In the genomic region with DNA sequence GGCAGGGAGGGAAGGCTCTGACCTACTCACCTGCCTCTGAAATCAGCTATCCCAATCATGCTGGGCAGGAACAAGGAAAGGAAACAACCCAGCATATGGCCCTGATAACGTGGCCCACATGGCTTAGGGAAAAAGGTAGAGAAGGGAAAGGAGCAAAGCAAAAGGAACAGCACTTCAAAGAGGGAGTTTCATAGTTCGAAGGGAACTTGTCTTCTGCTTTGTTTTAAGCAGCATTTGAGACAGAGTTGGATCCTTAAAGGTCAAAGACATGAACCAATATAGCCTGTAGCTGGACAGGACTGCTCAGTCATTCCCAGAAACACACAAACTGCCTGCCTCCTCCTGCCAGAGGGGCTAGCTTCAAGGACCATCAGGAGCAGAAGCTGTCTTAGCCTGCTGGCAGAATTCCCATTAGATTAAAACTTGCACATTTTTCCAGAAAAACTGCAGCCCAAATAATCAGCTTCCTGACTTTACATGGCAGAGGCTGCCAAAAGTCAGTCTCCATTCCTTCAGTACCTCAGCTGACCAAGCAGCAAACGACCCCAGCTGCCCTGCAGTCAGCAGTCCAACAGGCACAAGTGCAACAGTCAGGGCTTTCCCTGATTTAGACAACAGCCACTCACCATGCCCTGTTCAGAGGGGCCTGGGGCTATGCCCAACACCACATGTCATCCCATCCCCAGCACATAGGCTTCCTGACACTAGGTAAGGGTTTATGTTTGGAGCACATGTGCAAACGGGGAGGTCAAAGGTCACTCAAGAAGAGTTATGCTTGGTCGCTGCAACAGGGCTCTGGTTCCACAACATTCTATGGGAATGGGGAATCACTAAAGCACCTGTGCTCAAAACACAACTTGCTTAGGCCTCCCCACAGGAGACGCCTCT, we compare ENCODE assay signal across 1 cellular context.
A peak's percentile ranks its signal among the peaks of the same experiment; 100 is the strongest.
TF ChIP-seq lines count a peak whose summit lies in the region.

No MANE protein-coding gene starts in this region.

TF ChIP-seq in K562, 482 proteins besides CTCF, POLR2A, EP300 and RAD21 (continues in another document):
- TF ChIP-seq RBM22 (IDR thresholded peaks at IDR 0.05; ENCODE audit: low read depth, low read length, poor library complexity, severe bottlenecking) = no peak
- no peak for TF ChIP-seq ZNF354B (CRISPR knock-in tag; IDR thresholded peaks at IDR 0.05)
- no peak for TF ChIP-seq SRSF3 (IDR thresholded peaks at IDR 0.05; ENCODE audit: insufficient read depth, low read length)
- no peak for TF ChIP-seq ZNF253 (CRISPR knock-in tag; conservative IDR thresholded peaks at IDR 0.05)
- TF ChIP-seq POLR2AphosphoS2 (IDR thresholded peaks at IDR 0.05; ENCODE audit: low read length) = no peak
- no peak for TF ChIP-seq RFX7 (CRISPR knock-in tag; IDR thresholded peaks at IDR 0.05)
- TF ChIP-seq STAG1 (CRISPR knock-in tag; IDR thresholded peaks at IDR 0.05; ENCODE audit: borderline replicate concordance) = no peak
- TF ChIP-seq ZNF431 (CRISPR knock-in tag; IDR thresholded peaks at IDR 0.05) = no peak
- no peak for TF ChIP-seq BRD4 (IDR thresholded peaks at IDR 0.05)
- TF ChIP-seq GABPB2 (CRISPR knock-in tag; conservative IDR thresholded peaks at IDR 0.05) = no peak
- no peak for TF ChIP-seq ZBTB7A (IDR thresholded peaks at IDR 0.05; ENCODE audit: borderline replicate concordance, control insufficient read depth, low read depth, low read length)
- no peak for TF ChIP-seq LARP7 (IDR thresholded peaks at IDR 0.05)
- TF ChIP-seq ZNF551 (CRISPR knock-in tag; IDR thresholded peaks at IDR 0.05) = no peak
- TF ChIP-seq ZBTB1 (CRISPR knock-in tag; IDR thresholded peaks at IDR 0.05; ENCODE audit: borderline replicate concordance, low read depth) = no peak
- no peak for TF ChIP-seq HIVEP1 (CRISPR knock-in tag; IDR thresholded peaks at IDR 0.05)
- TF ChIP-seq YBX1 (IDR thresholded peaks at IDR 0.05) = no peak
- TF ChIP-seq TFAM (CRISPR knock-in tag; conservative IDR thresholded peaks at IDR 0.05) = no peak
- TF ChIP-seq POLR3A (IDR thresholded peaks at IDR 0.05; ENCODE audit: borderline replicate concordance, extremely low read depth, insufficient read depth, insufficient read length) = no peak
- TF ChIP-seq CBX2 (IDR thresholded peaks at IDR 0.05; ENCODE audit: insufficient read depth, low read length, poor library complexity, severe bottlenecking) = no peak
- TF ChIP-seq KLF13 (tag; IDR thresholded peaks at IDR 0.05; ENCODE audit: borderline replicate concordance, low read depth) = no peak
- no peak for TF ChIP-seq BDP1 (IDR thresholded peaks at IDR 0.05; ENCODE audit: insufficient read depth, insufficient read length)
- TF ChIP-seq EP400 (IDR thresholded peaks at IDR 0.05) = peak; percentile 34; the same call in 1 of the 2 replicates
- TF ChIP-seq, protein P1, sequence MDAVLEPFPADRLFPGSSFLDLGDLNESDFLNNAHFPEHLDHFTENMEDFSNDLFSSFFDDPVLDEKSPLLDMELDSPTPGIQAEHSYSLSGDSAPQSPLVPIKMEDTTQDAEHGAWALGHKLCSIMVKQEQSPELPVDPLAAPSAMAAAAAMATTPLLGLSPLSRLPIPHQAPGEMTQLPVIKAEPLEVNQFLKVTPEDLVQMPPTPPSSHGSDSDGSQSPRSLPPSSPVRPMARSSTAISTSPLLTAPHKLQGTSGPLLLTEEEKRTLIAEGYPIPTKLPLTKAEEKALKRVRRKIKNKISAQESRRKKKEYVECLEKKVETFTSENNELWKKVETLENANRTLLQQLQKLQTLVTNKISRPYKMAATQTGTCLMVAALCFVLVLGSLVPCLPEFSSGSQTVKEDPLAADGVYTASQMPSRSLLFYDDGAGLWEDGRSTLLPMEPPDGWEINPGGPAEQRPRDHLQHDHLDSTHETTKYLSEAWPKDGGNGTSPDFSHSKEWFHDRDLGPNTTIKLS (IDR thresholded peaks at IDR 0.05; ENCODE audit: borderline replicate concordance, low read depth) = no peak
- no peak for TF ChIP-seq PHF20 (IDR thresholded peaks at IDR 0.05; ENCODE audit: partially characterized antibody)
- no peak for TF ChIP-seq NCOA4 (IDR thresholded peaks at IDR 0.05; ENCODE audit: partially characterized antibody)
- no peak for TF ChIP-seq PHTF2 (CRISPR knock-in tag; IDR thresholded peaks at IDR 0.05)
- no peak for TF ChIP-seq PML (IDR thresholded peaks at IDR 0.05; ENCODE audit: low read length)
- no peak for TF ChIP-seq TARDBP (IDR thresholded peaks at IDR 0.05)
- TF ChIP-seq CSDE1 (IDR thresholded peaks at IDR 0.05) = no peak
- 0 out of 2 replicates have a peak, but pooled peaks have one; percentile 22 for TF ChIP-seq SMAD4 (CRISPR knock-in tag; conservative IDR thresholded peaks at IDR 0.05)
- no peak for TF ChIP-seq PCBP1 (IDR thresholded peaks at IDR 0.05; ENCODE audit: low read depth, low read length, poor library complexity, severe bottlenecking)
- TF ChIP-seq, protein P2, sequence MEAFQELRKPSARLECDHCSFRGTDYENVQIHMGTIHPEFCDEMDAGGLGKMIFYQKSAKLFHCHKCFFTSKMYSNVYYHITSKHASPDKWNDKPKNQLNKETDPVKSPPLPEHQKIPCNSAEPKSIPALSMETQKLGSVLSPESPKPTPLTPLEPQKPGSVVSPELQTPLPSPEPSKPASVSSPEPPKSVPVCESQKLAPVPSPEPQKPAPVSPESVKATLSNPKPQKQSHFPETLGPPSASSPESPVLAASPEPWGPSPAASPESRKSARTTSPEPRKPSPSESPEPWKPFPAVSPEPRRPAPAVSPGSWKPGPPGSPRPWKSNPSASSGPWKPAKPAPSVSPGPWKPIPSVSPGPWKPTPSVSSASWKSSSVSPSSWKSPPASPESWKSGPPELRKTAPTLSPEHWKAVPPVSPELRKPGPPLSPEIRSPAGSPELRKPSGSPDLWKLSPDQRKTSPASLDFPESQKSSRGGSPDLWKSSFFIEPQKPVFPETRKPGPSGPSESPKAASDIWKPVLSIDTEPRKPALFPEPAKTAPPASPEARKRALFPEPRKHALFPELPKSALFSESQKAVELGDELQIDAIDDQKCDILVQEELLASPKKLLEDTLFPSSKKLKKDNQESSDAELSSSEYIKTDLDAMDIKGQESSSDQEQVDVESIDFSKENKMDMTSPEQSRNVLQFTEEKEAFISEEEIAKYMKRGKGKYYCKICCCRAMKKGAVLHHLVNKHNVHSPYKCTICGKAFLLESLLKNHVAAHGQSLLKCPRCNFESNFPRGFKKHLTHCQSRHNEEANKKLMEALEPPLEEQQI (IDR thresholded peaks at IDR 0.05) = no peak
- TF ChIP-seq XRCC3 (IDR thresholded peaks at IDR 0.05) = no peak
- TF ChIP-seq SNRNP70 (optimal IDR thresholded peaks at IDR 0.05; ENCODE audit: low read depth, low read length) = no peak
- 0 out of 2 replicates have a peak, but pooled peaks have one; percentile 27 for TF ChIP-seq ZEB2 (IDR thresholded peaks at IDR 0.05)
- TF ChIP-seq ERF (CRISPR knock-in tag; IDR thresholded peaks at IDR 0.05) = no peak
- no peak for TF ChIP-seq XRCC4 (IDR thresholded peaks at IDR 0.05; ENCODE audit: extremely low read depth, insufficient read depth, insufficient read length)
- TF ChIP-seq EHMT2 (IDR thresholded peaks at IDR 0.05) = no peak
- no peak for TF ChIP-seq NBN (IDR thresholded peaks at IDR 0.05; ENCODE audit: low read depth)
- TF ChIP-seq, protein P3, sequence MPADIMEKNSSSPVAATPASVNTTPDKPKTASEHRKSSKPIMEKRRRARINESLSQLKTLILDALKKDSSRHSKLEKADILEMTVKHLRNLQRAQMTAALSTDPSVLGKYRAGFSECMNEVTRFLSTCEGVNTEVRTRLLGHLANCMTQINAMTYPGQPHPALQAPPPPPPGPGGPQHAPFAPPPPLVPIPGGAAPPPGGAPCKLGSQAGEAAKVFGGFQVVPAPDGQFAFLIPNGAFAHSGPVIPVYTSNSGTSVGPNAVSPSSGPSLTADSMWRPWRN (IDR thresholded peaks at IDR 0.05; ENCODE audit: low read depth) = no peak
- no peak for TF ChIP-seq PURB (CRISPR knock-in tag; IDR thresholded peaks at IDR 0.05; ENCODE audit: low read depth)
- no peak for TF ChIP-seq HDAC3 (IDR thresholded peaks at IDR 0.05; ENCODE audit: borderline replicate concordance, partially characterized antibody)
- TF ChIP-seq, protein P4, sequence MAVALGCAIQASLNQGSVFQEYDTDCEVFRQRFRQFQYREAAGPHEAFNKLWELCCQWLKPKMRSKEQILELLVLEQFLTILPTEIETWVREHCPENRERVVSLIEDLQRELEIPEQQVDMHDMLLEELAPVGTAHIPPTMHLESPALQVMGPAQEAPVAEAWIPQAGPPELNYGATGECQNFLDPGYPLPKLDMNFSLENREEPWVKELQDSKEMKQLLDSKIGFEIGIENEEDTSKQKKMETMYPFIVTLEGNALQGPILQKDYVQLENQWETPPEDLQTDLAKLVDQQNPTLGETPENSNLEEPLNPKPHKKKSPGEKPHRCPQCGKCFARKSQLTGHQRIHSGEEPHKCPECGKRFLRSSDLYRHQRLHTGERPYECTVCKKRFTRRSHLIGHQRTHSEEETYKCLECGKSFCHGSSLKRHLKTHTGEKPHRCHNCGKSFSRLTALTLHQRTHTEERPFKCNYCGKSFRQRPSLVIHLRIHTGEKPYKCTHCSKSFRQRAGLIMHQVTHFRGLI (CRISPR knock-in tag; IDR thresholded peaks at IDR 0.05) = no peak
- TF ChIP-seq, protein P5, sequence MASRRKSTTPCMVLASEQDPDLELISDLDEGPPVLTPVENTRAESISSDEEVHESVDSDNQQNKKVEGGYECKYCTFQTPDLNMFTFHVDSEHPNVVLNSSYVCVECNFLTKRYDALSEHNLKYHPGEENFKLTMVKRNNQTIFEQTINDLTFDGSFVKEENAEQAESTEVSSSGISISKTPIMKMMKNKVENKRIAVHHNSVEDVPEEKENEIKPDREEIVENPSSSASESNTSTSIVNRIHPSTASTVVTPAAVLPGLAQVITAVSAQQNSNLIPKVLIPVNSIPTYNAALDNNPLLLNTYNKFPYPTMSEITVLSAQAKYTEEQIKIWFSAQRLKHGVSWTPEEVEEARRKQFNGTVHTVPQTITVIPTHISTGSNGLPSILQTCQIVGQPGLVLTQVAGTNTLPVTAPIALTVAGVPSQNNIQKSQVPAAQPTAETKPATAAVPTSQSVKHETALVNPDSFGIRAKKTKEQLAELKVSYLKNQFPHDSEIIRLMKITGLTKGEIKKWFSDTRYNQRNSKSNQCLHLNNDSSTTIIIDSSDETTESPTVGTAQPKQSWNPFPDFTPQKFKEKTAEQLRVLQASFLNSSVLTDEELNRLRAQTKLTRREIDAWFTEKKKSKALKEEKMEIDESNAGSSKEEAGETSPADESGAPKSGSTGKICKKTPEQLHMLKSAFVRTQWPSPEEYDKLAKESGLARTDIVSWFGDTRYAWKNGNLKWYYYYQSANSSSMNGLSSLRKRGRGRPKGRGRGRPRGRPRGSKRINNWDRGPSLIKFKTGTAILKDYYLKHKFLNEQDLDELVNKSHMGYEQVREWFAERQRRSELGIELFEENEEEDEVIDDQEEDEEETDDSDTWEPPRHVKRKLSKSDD (conservative IDR thresholded peaks at IDR 0.05; ENCODE audit: low read length) = no peak
- TF ChIP-seq, protein P6, sequence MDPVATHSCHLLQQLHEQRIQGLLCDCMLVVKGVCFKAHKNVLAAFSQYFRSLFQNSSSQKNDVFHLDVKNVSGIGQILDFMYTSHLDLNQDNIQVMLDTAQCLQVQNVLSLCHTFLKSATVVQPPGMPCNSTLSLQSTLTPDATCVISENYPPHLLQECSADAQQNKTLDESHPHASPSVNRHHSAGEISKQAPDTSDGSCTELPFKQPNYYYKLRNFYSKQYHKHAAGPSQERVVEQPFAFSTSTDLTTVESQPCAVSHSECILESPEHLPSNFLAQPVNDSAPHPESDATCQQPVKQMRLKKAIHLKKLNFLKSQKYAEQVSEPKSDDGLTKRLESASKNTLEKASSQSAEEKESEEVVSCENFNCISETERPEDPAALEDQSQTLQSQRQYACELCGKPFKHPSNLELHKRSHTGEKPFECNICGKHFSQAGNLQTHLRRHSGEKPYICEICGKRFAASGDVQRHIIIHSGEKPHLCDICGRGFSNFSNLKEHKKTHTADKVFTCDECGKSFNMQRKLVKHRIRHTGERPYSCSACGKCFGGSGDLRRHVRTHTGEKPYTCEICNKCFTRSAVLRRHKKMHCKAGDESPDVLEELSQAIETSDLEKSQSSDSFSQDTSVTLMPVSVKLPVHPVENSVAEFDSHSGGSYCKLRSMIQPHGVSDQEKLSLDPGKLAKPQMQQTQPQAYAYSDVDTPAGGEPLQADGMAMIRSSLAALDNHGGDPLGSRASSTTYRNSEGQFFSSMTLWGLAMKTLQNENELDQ (CRISPR knock-in tag; IDR thresholded peaks at IDR 0.05; ENCODE audit: borderline replicate concordance) = no peak
- peak; percentile 35; the same call in 1 of the 2 replicates for TF ChIP-seq DPF2 (IDR thresholded peaks at IDR 0.05)
- TF ChIP-seq, protein P7, sequence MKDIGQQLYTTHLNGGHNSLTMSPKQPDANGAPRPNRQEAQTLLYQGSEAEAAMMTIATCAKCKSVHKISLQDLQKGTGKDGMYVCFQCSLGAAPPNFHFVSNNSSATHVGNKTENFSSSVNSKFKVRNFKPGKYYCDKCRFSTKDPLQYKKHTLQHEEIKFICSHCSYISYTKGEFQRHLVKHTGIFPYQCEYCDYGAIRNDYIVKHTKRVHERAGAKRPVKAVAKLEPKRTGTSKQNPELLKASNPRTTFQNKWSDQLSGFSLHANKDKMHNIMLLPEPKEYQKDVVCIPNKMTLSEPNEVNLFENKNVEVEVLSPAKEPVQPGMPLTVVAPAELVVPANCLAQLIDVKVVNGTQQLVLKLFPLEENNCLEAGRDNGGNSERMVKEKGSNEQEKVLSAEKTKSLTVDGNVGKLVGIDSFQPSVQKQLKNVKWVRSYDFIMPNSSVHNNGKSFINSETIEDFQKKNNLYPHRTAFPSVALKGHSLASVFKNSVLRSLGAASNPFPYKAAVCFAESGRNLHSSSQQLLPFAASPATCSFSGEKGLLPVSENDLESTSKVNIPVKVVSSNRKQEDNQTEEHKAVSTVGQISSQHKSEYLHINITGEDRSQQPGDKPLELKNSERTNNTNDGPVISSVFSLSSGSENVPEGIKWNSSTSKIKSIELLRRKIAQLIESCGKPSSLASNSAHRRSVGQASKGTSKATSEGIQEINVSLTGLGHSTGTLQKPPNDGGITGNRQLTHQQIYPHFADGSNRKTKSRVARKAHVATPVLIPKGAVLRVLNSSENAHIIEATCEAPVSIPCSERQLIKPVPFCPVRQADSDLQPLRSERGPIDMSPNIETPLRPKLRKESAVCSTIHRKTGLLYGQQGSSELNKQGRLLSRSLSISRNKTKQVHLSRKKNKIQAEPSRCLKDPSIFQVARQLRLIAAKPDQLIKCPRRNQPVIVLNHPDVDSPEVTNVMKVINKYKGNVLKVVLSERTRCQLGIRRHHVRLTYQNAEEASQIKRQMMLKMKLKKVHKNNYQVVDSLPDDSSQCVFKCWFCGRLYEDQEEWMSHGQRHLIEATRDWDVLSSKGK (CRISPR knock-in tag; IDR thresholded peaks at IDR 0.05) = no peak
